ENCODE assay signal across 26 cellular contexts in the genomic region with DNA sequence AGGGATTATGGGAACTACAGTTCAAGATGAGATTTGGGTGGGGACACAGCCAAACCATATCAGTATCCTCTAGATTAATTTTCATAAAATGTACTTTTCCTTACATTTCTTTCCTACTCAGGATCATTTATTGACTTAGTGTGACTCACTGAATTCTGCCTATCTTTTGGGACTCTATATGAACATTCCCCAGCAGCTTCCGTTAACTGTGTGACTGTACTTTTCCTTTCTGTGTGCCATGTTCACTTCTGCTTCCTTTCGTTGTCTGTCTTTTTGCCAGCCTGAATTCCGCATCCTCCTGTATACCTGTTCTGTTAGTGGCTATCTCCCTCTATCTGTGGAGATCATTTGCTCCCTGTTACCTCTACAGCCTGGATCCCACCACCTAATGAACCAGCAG. TPM values are rescaled to one million over a fixed set of nuclear protein-coding genes. Genes with fewer than 3 reads are reported as not detected.
DNase-seq lines count a peak whose midpoint lies in the region; ATAC-seq, FAIRE-seq and TF ChIP-seq lines count a peak whose summit lies in the region.
"Had no signal": no experiment of that assay in that cellular context is flagged by ENCODE, and none has a peak within 500 bp of the region (broad histone marks: within the 10 kb centered on the region; RNA-seq: fewer than 3 reads in every experiment).

No MANE protein-coding gene starts in this region.

- TF ChIP-seq CTCF in HFFc6 (IDR thresholded peaks at IDR 0.05) (no peak), astrocyte (IDR thresholded peaks at IDR 0.05; ENCODE audit: insufficient read depth, low read depth, low read length) (no peak), fibroblast of lung (conservative IDR thresholded peaks at IDR 0.05 in 1 of 2, IDR thresholded peaks at IDR 0.05 in 1 of 2; ENCODE audit: low read depth in 1 of 2, low read length in 2 of 2) (no peak), progenitor cell of endocrine pancreas (IDR thresholded peaks at IDR 0.05; ENCODE audit: unreplicated experiment) (no peak)

- H3K4me2 ChIP-seq in astrocyte (ENCODE audit: low read length): peak overlapping the region; percentile 52
- no peak overlapping the region for H3K4me2 ChIP-seq in fibroblast of lung (ENCODE audit: extremely low read depth, insufficient read depth, low read length)
- H3K4me2 ChIP-seq: GM23338, neural progenitor cell had no signal

- H3K4me1 ChIP-seq in astrocyte (ENCODE audit: insufficient read depth, low read length) (peaks cover 7% of the 10 kb centered on the region), fibroblast of lung (ENCODE audit: control insufficient read depth, extremely low read depth, insufficient read depth, low read length) (peaks cover 2% of the 10 kb centered on the region)
- H3K4me1 ChIP-seq: neural progenitor cell, psoas muscle had no signal

- H3K36me3 Mint-ChIP-seq in HFFc6 (ENCODE audit: low read depth) (peaks cover 42% of the 10 kb centered on the region), astrocyte (ENCODE audit: low read depth, unreplicated experiment) (peaks cover 15% of the 10 kb centered on the region), progenitor cell of endocrine pancreas (ENCODE audit: insufficient read depth) (peaks cover 41% of the 10 kb centered on the region)

- H3K4me1 Mint-ChIP-seq in HFFc6 (ENCODE audit: low read depth) (peaks cover 36% of the 10 kb centered on the region), astrocyte (ENCODE audit: low read depth, unreplicated experiment) (peaks cover 3% of the 10 kb centered on the region), progenitor cell of endocrine pancreas (ENCODE audit: low read depth) (peaks cover 5% of the 10 kb centered on the region)
- H3K4me1 Mint-ChIP-seq: neural progenitor cell had no signal

- H3K9me3 Mint-ChIP-seq in HFFc6 (no peaks in the 10 kb centered on the region), astrocyte (ENCODE audit: unreplicated experiment) (peaks cover 3% of the 10 kb centered on the region), progenitor cell of endocrine pancreas (ENCODE audit: low read depth) (peaks cover 4% of the 10 kb centered on the region)
- H3K9me3 Mint-ChIP-seq: activated naive CD4-positive, alpha-beta T cell treated with anti-CD3 and anti-CD28 coated beads, Interleukin-2, amount 50 U/mL, for 24 hours; activated T-helper 1 cell treated with anti-CD3 and anti-CD28 coated beads, Interleukin-12 subunit alpha, Interleukin-12 subunit beta, Interleukin-2, Interleukin-4 antibody, amounts not matched to agents 30 ng/mL and 10 ng/mL and 1 ng/mL, durations not matched to agents 14 hours and 24 hours and 36 hours; CD4-positive, alpha-beta T cell had no signal

- H3K36me3 ChIP-seq in astrocyte (ENCODE audit: insufficient read depth, low read length) (peaks cover 18% of the 10 kb centered on the region), fibroblast of lung (ENCODE audit: control insufficient read depth, insufficient read depth, low read length) (peaks cover 3% of the 10 kb centered on the region)

- no peak for FAIRE-seq in astrocyte (lab: Jason Lieb, UNC)
- FAIRE-seq: GM18507 had no signal

- H4K20me1 ChIP-seq in astrocyte (ENCODE audit: insufficient read depth, low read length) (peaks cover 29% of the 10 kb centered on the region), fibroblast of lung (ENCODE audit: control insufficient read depth, extremely low read depth, insufficient read depth, low read length) (no peaks in the 10 kb centered on the region)

- peaks cover 5% of the 10 kb centered on the region; the same call in 1 of the 2 replicates for H3K27me3 Mint-ChIP-seq in HFFc6 (ENCODE audit: insufficient read depth)
- H3K27me3 Mint-ChIP-seq in astrocyte (ENCODE audit: low read depth, unreplicated experiment): no peaks in the 10 kb centered on the region
- no peaks in the 10 kb centered on the region for H3K27me3 Mint-ChIP-seq in progenitor cell of endocrine pancreas
- H3K27me3 Mint-ChIP-seq: activated CD8-positive, alpha-beta memory T cell treated with anti-CD3 and anti-CD28 coated beads, Interleukin-2, amount 10 ng/mL, durations not matched to agents 7 days and 5 days; activated naive CD4-positive, alpha-beta T cell treated with anti-CD3 and anti-CD28 coated beads, Interleukin-2, amount 50 U/mL, for 24 hours; CD4-positive, alpha-beta T cell had no signal

- H3K27me3 ChIP-seq in astrocyte (ENCODE audit: insufficient read depth, low read length): no peaks in the 10 kb centered on the region
- H3K27me3 ChIP-seq in fibroblast of lung (ENCODE audit: control insufficient read depth, insufficient read depth, low read length): no peaks in the 10 kb centered on the region
- H3K27me3 ChIP-seq: neural progenitor cell, SJSA1, transverse colon had no signal

- peak overlapping the region; percentile 40 for H3K27ac ChIP-seq in astrocyte (ENCODE audit: low read depth, low read length)
- no peak overlapping the region for H3K27ac ChIP-seq in fibroblast of lung (ENCODE audit: insufficient read depth, low read length)
- H3K27ac ChIP-seq: coronary artery, lower lobe of right lung, neural progenitor cell, psoas muscle, SJSA1, transverse colon had no signal

- peaks cover 7% of the 10 kb centered on the region for H3K79me2 ChIP-seq in astrocyte (ENCODE audit: insufficient read depth, low read length)
- H3K79me2 ChIP-seq in fibroblast of lung (ENCODE audit: control insufficient read depth, insufficient read depth, low read length): no peaks in the 10 kb centered on the region

- H3K9me3 ChIP-seq in astrocyte (ENCODE audit: insufficient read depth, low read depth, low read length) (no peaks in the 10 kb centered on the region), fibroblast of lung (ENCODE audit: control insufficient read depth, insufficient read depth, low read depth, low read length) (no peaks in the 10 kb centered on the region)
- H3K9me3 ChIP-seq: lower lobe of right lung, psoas muscle, SJSA1, transverse colon had no signal

- ATAC-seq in HG03571 (IDR thresholded peaks at IDR 0.05; ENCODE audit: unreplicated experiment): no peak
- ATAC-seq: activated CD8-positive, alpha-beta memory T cell treated with anti-CD3 and anti-CD28 coated beads, Interleukin-2, amount 10 ng/mL, durations not matched to agents 7 days and 5 days; GM23338; lower lobe of right lung; psoas muscle had no signal

- H2AFZ ChIP-seq in astrocyte (ENCODE audit: low read depth, low read length): no peak overlapping the region
- H2AFZ ChIP-seq in fibroblast of lung (ENCODE audit: low read length): no peak overlapping the region
- H2AFZ ChIP-seq: GM23338, neural progenitor cell had no signal

- in situ Hi-C loops in ACHN (cut with HindIII; ENCODE audit: low pct_ligation_motif_present, low pct_unique_long_range_greater_than_20kb, low sequenced_read_pairs): no loop called here

- DNase-seq in HFFc6 (no peak), astrocyte (ENCODE audit: low read depth) (peak; percentile 30), fibroblast of lung (ENCODE audit: low read depth in 2 of 2) (peak; percentile 26 to 44), progenitor cell of endocrine pancreas (ENCODE audit: low spot score, unreplicated experiment) (no peak), ACHN (no peak), pons (ENCODE audit: low spot score) (no peak)
- DNase-seq: activated CD4-positive, alpha-beta T cell treated with anti-CD3 and anti-CD28 coated beads for 48 hours; activated CD8-positive, alpha-beta memory T cell treated with anti-CD3 and anti-CD28 coated beads, Interleukin-2, amount 10 ng/mL, durations not matched to agents 7 days and 5 days; CD4-positive, alpha-beta T cell; DMS153; GDM1; kidney glomerular epithelial cell; lower lobe of right lung; NCI-H1694 treated with DMSO at 0.1 percent for 48 hours; NCI-H524 treated with DMSO at 0.1 percent for 48 hours; psoas muscle; T-helper 1 cell; transverse colon had no signal

- no peak overlapping the region for H3K4me3 ChIP-seq in astrocyte (ENCODE audit: insufficient read depth, low read depth, low read length)
- no peak overlapping the region for H3K4me3 ChIP-seq in fibroblast of lung (replicated peaks in 1 of 4; ENCODE audit: control extremely low read depth in 1 of 4, insufficient read depth in 1 of 4, low read depth in 3 of 4, low read length in 4 of 4)
- H3K4me3 ChIP-seq: coronary artery, GM23338, lower lobe of right lung, neural progenitor cell, psoas muscle, SJSA1, transverse colon had no signal

- H3K27ac Mint-ChIP-seq in HFFc6 (peak overlapping the region; percentile 37; the same call in 1 of the 2 replicates), astrocyte (ENCODE audit: unreplicated experiment) (no peak overlapping the region), progenitor cell of endocrine pancreas (peak overlapping the region; percentile 50)
- H3K27ac Mint-ChIP-seq: activated CD8-positive, alpha-beta memory T cell treated with anti-CD3 and anti-CD28 coated beads, Interleukin-2, amount 10 ng/mL, durations not matched to agents 7 days and 5 days; activated T-helper 1 cell treated with anti-CD3 and anti-CD28 coated beads, Interleukin-12 subunit alpha, Interleukin-12 subunit beta, Interleukin-2, Interleukin-4 antibody, amounts not matched to agents 30 ng/mL and 10 ng/mL and 1 ng/mL, durations not matched to agents 14 hours and 24 hours and 36 hours; CD4-positive, alpha-beta T cell; GM23338; neural progenitor cell had no signal

- H3K9ac ChIP-seq in astrocyte (ENCODE audit: low read length) (no peak overlapping the region), fibroblast of lung (ENCODE audit: insufficient read depth, low read length) (no peak overlapping the region)
- H3K9ac ChIP-seq: neural progenitor cell had no signal

- H3K4me3 Mint-ChIP-seq in HFFc6 (no peak overlapping the region), astrocyte (ENCODE audit: unreplicated experiment) (no peak overlapping the region), progenitor cell of endocrine pancreas (ENCODE audit: low read depth) (no peak overlapping the region)
- H3K4me3 Mint-ChIP-seq: activated CD8-positive, alpha-beta memory T cell treated with anti-CD3 and anti-CD28 coated beads, Interleukin-2, amount 10 ng/mL, durations not matched to agents 7 days and 5 days; activated naive CD4-positive, alpha-beta T cell treated with anti-CD3 and anti-CD28 coated beads, Interleukin-2, amount 50 U/mL, for 24 hours; activated T-helper 1 cell treated with anti-CD3 and anti-CD28 coated beads, Interleukin-12 subunit alpha, Interleukin-12 subunit beta, Interleukin-2, Interleukin-4 antibody, amounts not matched to agents 30 ng/mL and 10 ng/mL and 1 ng/mL, durations not matched to agents 14 hours and 24 hours and 36 hours; CD4-positive, alpha-beta T cell; GM23338; neural progenitor cell had no signal

RNA-seq across cellular contexts. Expression of a gene that starts 48.8 kb away (rescaled TPM):
- 10 to 100 TPM; 47.3 to 61.5 (median 59.1) TPM for total RNA-seq in HFFc6 (2021; fragmentation: NEBNext Ultra II Directional; extraction: Animal tissue kit (Norgen Biotek cat#: 25700))
- total RNA-seq in astrocyte (64.8 and 69.2 TPM in 2 replicates), fibroblast of lung (43.4 and 46.2 TPM in 2 replicates), progenitor cell of endocrine pancreas (87.7 and 96.9 TPM in 2 replicates)
- polyA plus RNA-seq in fibroblast of lung: 28.4 and 40.3 TPM in 2 replicates
- 22.6 and 33.8 TPM in 2 replicates for polyA plus RNA-seq in fibroblast of lung (2012)
- 31.4 and 33.3 TPM in 2 replicates for polyA minus RNA-seq in fibroblast of lung (ENCODE audit: low replicate concordance)

Comparison
In these comparisons a context has a peak if more than half of its experiments do, and no peak if none do; other contexts are left out.
1. DNase-seq: peak in astrocyte (single experiment) and fibroblast of lung (2 of 2); none in HFFc6 (single experiment), progenitor cell of endocrine pancreas (single experiment), ACHN (single experiment) and pons (single experiment).